Comparison of ENCODE assay signal across 9 cellular contexts in genomic region chr7:75989726-75990388, GRCh38. TPM values are rescaled to one million over a fixed set of nuclear protein-coding genes. Genes with fewer than 3 reads are reported as not detected.
DNase-seq lines count a peak whose midpoint lies in the region; ATAC-seq, FAIRE-seq and TF ChIP-seq lines count a peak whose summit lies in the region.
"Had no signal": no experiment of that assay in that cellular context is flagged by ENCODE, and none has a peak within 500 bp of the region (broad histone marks: within the 10 kb centered on the region; RNA-seq: fewer than 3 reads in every experiment).

No MANE protein-coding gene starts in this region.

- TF ChIP-seq CTCF in GM13977 (IDR thresholded peaks at IDR 0.05; ENCODE audit: extremely low read depth, insufficient read depth, missing control alignments), result no peak
- TF ChIP-seq CTCF in adrenal gland (IDR thresholded peaks at IDR 0.05), result no peak
- TF ChIP-seq CTCF in HepG2 (CRISPR knock-in tag; IDR thresholded peaks at IDR 0.05), result no peak

- H3K36me3 ChIP-seq in adrenal gland (replicated peaks in 1 of 2), result peaks cover 0 to 35% of the 10 kb centered on the region in 2 donors
- H3K36me3 ChIP-seq in HepG2 (replicated peaks in 1 of 2; ENCODE audit: control insufficient read depth in 1 of 2, insufficient read depth in 2 of 2, low read length in 2 of 2), result peaks cover 18 to 32% of the 10 kb centered on the region in 2 experiments; a peak in 4 of 5 replicates

- no peaks in the 10 kb centered on the region for H3K27me3 Mint-ChIP-seq in stimulated activated naive B cell treated with anti-CD40 and anti-IgM and Interleukin-4, amounts not matched to agents 10 μg/mL and 1 μg/mL and 100 μg/mL, for 72 hours

- POLR2A ChIA-PET in HepG2 (lab: Yijun Ruan, JAX), result no interaction called here

- DNase-seq in GM13977 (ENCODE audit: low spot score) (peak; percentile 56), adrenal gland (peak; percentile 68 to 95 (median 92)), HepG2 (ENCODE audit: low spot score) (peak; percentile 11), NCI-H1092 treated with DMSO at 0.1 percent for 48 hours (lab: John Stamatoyannopoulos, UW) (no peak)
- no peak for DNase-seq in stimulated activated naive B cell treated with anti-CD40 and anti-IgM and Interleukin-4, amounts not matched to agents 10 μg/mL and 1 μg/mL and 100 μg/mL, for 72 hours
- DNase-seq: DMS153, HFFc6 had no signal

- H3K9me3 ChIP-seq in adrenal gland (replicated peaks in 1 of 3) (no peaks in the 10 kb centered on the region), HepG2 (ENCODE audit: low read length) (no peaks in the 10 kb centered on the region)

- no peak overlapping the region for H2AFZ ChIP-seq in HepG2 (ENCODE audit: low read length)

- peak overlapping the region; percentile 63 for H3K27ac Mint-ChIP-seq in stimulated activated naive B cell treated with anti-CD40 and anti-IgM and Interleukin-4, amounts not matched to agents 10 μg/mL and 1 μg/mL and 100 μg/mL, for 72 hours
- H3K27ac Mint-ChIP-seq: HFFc6 had no signal

- H3K4me3 Mint-ChIP-seq in stimulated activated naive B cell treated with anti-CD40 and anti-IgM and Interleukin-4, amounts not matched to agents 10 μg/mL and 1 μg/mL and 100 μg/mL, for 72 hours, result peak overlapping the region in 1 of 2 donors; percentile 49
- H3K4me3 Mint-ChIP-seq: HFFc6 had no signal

- in situ Hi-C loops in GM13977 (cut with MboI; ENCODE audit: low pct_unique_long_range_greater_than_20kb, low sequenced_read_pairs, unreplicated experiment), result no loop called here
- in situ Hi-C loops in HepG2 (cut with HindIII; ENCODE audit: extremely low pct_ligation_motif_present, low pct_unique_long_range_greater_than_20kb), result no loop called here

- peak overlapping the region; percentile 50 to 98 (median 95) for H3K27ac ChIP-seq in adrenal gland
- H3K27ac ChIP-seq in HepG2 (ENCODE audit: extremely low read length, insufficient read depth, low read length), result no peak overlapping the region

- H3K4me2 ChIP-seq in HepG2 (ENCODE audit: low read depth, low read length), result no peak overlapping the region

- peaks cover 4% of the 10 kb centered on the region; the same call in 1 of the 2 replicates for H4K20me1 ChIP-seq in HepG2 (ENCODE audit: insufficient read depth, low read length)

- no TSS peak for BruUV-seq in HepG2 (replicated peaks; lab: Mats Ljungman, UMichigan)

- no peak for TF ChIP-seq EP300 in HepG2 (IDR thresholded peaks at IDR 0.05; ENCODE audit: low read depth in 2 of 2, low read length in 2 of 2)
- no peak for TF ChIP-seq EP300 in HepG2 (CRISPR knock-in tag; IDR thresholded peaks at IDR 0.05; ENCODE audit: borderline replicate concordance)

- CTCF ChIA-PET in HepG2 (lab: Yijun Ruan, JAX; ENCODE audit: low intra/inter-chr PET ratio, low total read pairs), result no interaction called here

- 46 to 56% (median 52%) methylated on average over 15 of the region's 15 CpGs for WGBS in adrenal gland, 4 donors
- 78% methylated on average over 15 of the region's 15 CpGs for WGBS in HepG2 (ENCODE audit: low lambda C conversion rate)

- peaks cover 34 to 43% of the 10 kb centered on the region in 2 donors for H3K4me1 Mint-ChIP-seq in stimulated activated naive B cell treated with anti-CD40 and anti-IgM and Interleukin-4, amounts not matched to agents 10 μg/mL and 1 μg/mL and 100 μg/mL, for 72 hours

- TF ChIP-seq POLR2A in adrenal gland (IDR thresholded peaks at IDR 0.05), result peak in 1 of 2 donors; percentile 67
- TF ChIP-seq POLR2A in HepG2 (IDR thresholded peaks at IDR 0.05; ENCODE audit: insufficient read depth in 1 of 2, low read depth in 2 of 2, low read length in 2 of 2), result no peak

- intact Hi-C loops in adrenal gland (cut with DNase I), result loop anchor here (5.0 to 10.0 kb wide), 3 partner anchors 73 to 115 kb away; partner anchors contain the start of genes POR (in 2 of the 2) and RHBDD2 (in 1 of the 2)
- intact Hi-C loops in HepG2 (cut with micrococcal nuclease; ENCODE audit: unreplicated experiment), result no loop called here

- peaks cover 27 to 43% of the 10 kb centered on the region in 2 donors for H3K36me3 Mint-ChIP-seq in stimulated activated naive B cell treated with anti-CD40 and anti-IgM and Interleukin-4, amounts not matched to agents 10 μg/mL and 1 μg/mL and 100 μg/mL, for 72 hours

- no peak for FAIRE-seq in HepG2 (lab: Jason Lieb, UNC)

- no peak overlapping the region for H3K9ac ChIP-seq in HepG2 (ENCODE audit: insufficient read depth, low read depth, low read length)

- H3K4me1 ChIP-seq in adrenal gland (replicated peaks in 1 of 2), result peaks cover 43 to 59% of the 10 kb centered on the region in 2 donors
- H3K4me1 ChIP-seq in HepG2 (ENCODE audit: insufficient read depth, low read length), result peaks cover 29% of the 10 kb centered on the region

- H3K9me3 Mint-ChIP-seq in stimulated activated naive B cell treated with anti-CD40 and anti-IgM and Interleukin-4, amounts not matched to agents 10 μg/mL and 1 μg/mL and 100 μg/mL, for 72 hours, result no peaks in the 10 kb centered on the region
- H3K9me3 Mint-ChIP-seq: HFFc6 had no signal

- ATAC-seq in HepG2 (no peak), GM18498 (IDR thresholded peaks at IDR 0.05; ENCODE audit: unreplicated experiment) (no peak), HG03457 (IDR thresholded peaks at IDR 0.05; ENCODE audit: unreplicated experiment) (no peak)
- no peak for ATAC-seq in stimulated activated naive B cell treated with anti-CD40 and anti-IgM and Interleukin-4, amounts not matched to agents 10 μg/mL and 1 μg/mL and 100 μg/mL, for 72 hours (replicated peaks)

- H3K79me2 ChIP-seq in HepG2 (ENCODE audit: insufficient read depth, low read length), result peaks cover 2% of the 10 kb centered on the region

- no peak overlapping the region for H3K4me3 ChIP-seq in adrenal gland
- no peak overlapping the region for H3K4me3 ChIP-seq in HepG2 (replicated peaks in 1 of 3; ENCODE audit: insufficient read depth in 1 of 3, low read depth in 2 of 3, low read length in 3 of 3)

- H3K27me3 ChIP-seq in adrenal gland, result no peaks in the 10 kb centered on the region
- H3K27me3 ChIP-seq in HepG2 (ENCODE audit: control insufficient read depth in 1 of 2, insufficient read depth in 2 of 2, low read length in 2 of 2), result no peaks in the 10 kb centered on the region

- TF ChIP-seq RAD21 in HepG2 (CRISPR knock-in tag; IDR thresholded peaks at IDR 0.05), result no peak

RNA-seq across cellular contexts. Expression of gene TMEM120A, which starts 4.5 kb away (rescaled TPM):
- total RNA-seq in adrenal gland (100 to 1,000 TPM in 4 of 8 donors, 10 to 100 TPM in 4; 51.4 to 277 (median 113) TPM), HepG2 (2016; rRNA removed; fragmentation: Illumina TruSeq; extraction: Trizol) (22.9 and 40.3 TPM in 2 replicates)
- polyA plus RNA-seq in adrenal gland (100 to 1,000 TPM; 197 to 260 (median 227) TPM), HepG2 (2011; rRNA removed) (102 and 116 TPM in 2 replicates)
- total RNA-seq in HepG2 (2016; cell fraction: cytosol; rRNA removed; fragmentation: Illumina TruSeq; extraction: Trizol; ENCODE audit: low read depth), result 31.6 and 36.7 TPM in 2 replicates
- total RNA-seq in HepG2 (2016; cell fraction: insoluble cytoplasmic fraction; rRNA removed; fragmentation: Illumina TruSeq; extraction: Trizol), result 26.0 and 40.4 TPM in 2 replicates
- total RNA-seq in HepG2 (2016; cell fraction: membrane; rRNA removed; fragmentation: Illumina TruSeq; extraction: Trizol), result 34.6 and 34.8 TPM in 2 replicates
- 31.7 and 39.9 TPM in 2 replicates for total RNA-seq in HepG2 (2016; cell fraction: nucleus; rRNA removed; fragmentation: Illumina TruSeq; extraction: Trizol)
- polyA plus RNA-seq in HepG2 (2011; cell fraction: cytosol; rRNA removed), result 81.9 and 91.9 TPM in 2 replicates
- polyA plus RNA-seq in HepG2 (2011; cell fraction: nucleus; rRNA removed), result 76.1 and 77.6 TPM in 2 replicates
- polyA plus RNA-seq in HepG2 (2012), result 41.2 and 57.5 TPM in 2 replicates
- polyA plus RNA-seq in HepG2 (2016; cell fraction: cytosol; fragmentation: Illumina TruSeq; extraction: Trizol; ENCODE audit: low read depth), result 78.5 and 88.6 TPM in 2 replicates
- polyA plus RNA-seq in HepG2 (2016; cell fraction: insoluble cytoplasmic fraction; fragmentation: Illumina TruSeq; extraction: Trizol; ENCODE audit: low read depth), result 64.8 and 69.3 TPM in 2 replicates
- polyA plus RNA-seq in HepG2 (2016; cell fraction: membrane; fragmentation: Illumina TruSeq; extraction: Trizol; ENCODE audit: low read depth), result 81.3 and 84.7 TPM in 2 replicates
- polyA plus RNA-seq in HepG2 (2016; cell fraction: nucleus; fragmentation: Illumina TruSeq; extraction: Trizol; ENCODE audit: insufficient read depth, low read depth), result 144 and 149 TPM in 2 replicates
- 97.0 and 238 TPM in 2 replicates for polyA minus RNA-seq in HepG2 (2011; rRNA and poly(A)+ RNA removed; ENCODE audit: low replicate concordance)
- polyA minus RNA-seq in HepG2 (2011; cell fraction: cytosol; rRNA and poly(A)+ RNA removed), result 32.4 and 39.8 TPM in 2 replicates
- 15.5 and 22.4 TPM in 2 replicates for polyA minus RNA-seq in HepG2 (2011; cell fraction: nucleus; rRNA and poly(A)+ RNA removed)

RNA-seq across cellular contexts. Expression of gene STYXL1, which starts 57.9 kb away (rescaled TPM):
- total RNA-seq in adrenal gland (10 to 100 TPM; 20.9 to 70.7 (median 41.9) TPM), HepG2 (2016; rRNA removed; fragmentation: Illumina TruSeq; extraction: Trizol) (23.9 and 28.0 TPM in 2 replicates)
- polyA plus RNA-seq in adrenal gland (10 to 100 TPM; 54.1 to 82.0 (median 64.2) TPM), HepG2 (2011; rRNA removed) (36.0 and 38.3 TPM in 2 replicates)
- 13.7 and 16.8 TPM in 2 replicates for total RNA-seq in HepG2 (2016; cell fraction: cytosol; rRNA removed; fragmentation: Illumina TruSeq; extraction: Trizol; ENCODE audit: low read depth)
- total RNA-seq in HepG2 (2016; cell fraction: insoluble cytoplasmic fraction; rRNA removed; fragmentation: Illumina TruSeq; extraction: Trizol), result 21.2 and 33.5 TPM in 2 replicates
- 15.6 and 15.7 TPM in 2 replicates for total RNA-seq in HepG2 (2016; cell fraction: membrane; rRNA removed; fragmentation: Illumina TruSeq; extraction: Trizol)
- total RNA-seq in HepG2 (2016; cell fraction: nucleus; rRNA removed; fragmentation: Illumina TruSeq; extraction: Trizol), result 13.0 and 16.7 TPM in 2 replicates
- polyA plus RNA-seq in HepG2 (2011; cell fraction: cytosol; rRNA removed), result 47.3 and 50.3 TPM in 2 replicates
- 19.1 and 23.0 TPM in 2 replicates for polyA plus RNA-seq in HepG2 (2011; cell fraction: nucleus; rRNA removed)
- 20.3 and 22.3 TPM in 2 replicates for polyA plus RNA-seq in HepG2 (2012)
- polyA plus RNA-seq in HepG2 (2016; cell fraction: cytosol; fragmentation: Illumina TruSeq; extraction: Trizol; ENCODE audit: low read depth), result 17.6 and 20.9 TPM in 2 replicates
- 42.1 and 47.6 TPM in 2 replicates for polyA plus RNA-seq in HepG2 (2016; cell fraction: insoluble cytoplasmic fraction; fragmentation: Illumina TruSeq; extraction: Trizol; ENCODE audit: low read depth)
- 19.0 and 20.3 TPM in 2 replicates for polyA plus RNA-seq in HepG2 (2016; cell fraction: membrane; fragmentation: Illumina TruSeq; extraction: Trizol; ENCODE audit: low read depth)
- 26.3 and 27.9 TPM in 2 replicates for polyA plus RNA-seq in HepG2 (2016; cell fraction: nucleus; fragmentation: Illumina TruSeq; extraction: Trizol; ENCODE audit: insufficient read depth, low read depth)
- 18.8 and 29.8 TPM in 2 replicates for polyA minus RNA-seq in HepG2 (2011; rRNA and poly(A)+ RNA removed; ENCODE audit: low replicate concordance)
- 7.5 and 9.2 TPM in 2 replicates for polyA minus RNA-seq in HepG2 (2011; cell fraction: cytosol; rRNA and poly(A)+ RNA removed)
- polyA minus RNA-seq in HepG2 (2011; cell fraction: nucleus; rRNA and poly(A)+ RNA removed), result 8.9 and 10.7 TPM in 2 replicates

RNA-seq across cellular contexts. Expression of gene MDH2, which starts 58.0 kb away (rescaled TPM):
- total RNA-seq in adrenal gland (100 to 1,000 TPM; 153 to 359 (median 226) TPM), HepG2 (2016; rRNA removed; fragmentation: Illumina TruSeq; extraction: Trizol) (90.3 and 107 TPM in 2 replicates)
- polyA plus RNA-seq in adrenal gland (100 to 1,000 TPM in 1 of 3 donors, 10 to 100 TPM in 2; 42.5 to 284 (median 60.3) TPM), HepG2 (2011; rRNA removed) (81.4 and 90.1 TPM in 2 replicates)
- 35.9 and 38.8 TPM in 2 replicates for total RNA-seq in HepG2 (2016; cell fraction: cytosol; rRNA removed; fragmentation: Illumina TruSeq; extraction: Trizol; ENCODE audit: low read depth)
- 93.0 and 94.6 TPM in 2 replicates for total RNA-seq in HepG2 (2016; cell fraction: insoluble cytoplasmic fraction; rRNA removed; fragmentation: Illumina TruSeq; extraction: Trizol)
- 44.2 and 48.6 TPM in 2 replicates for total RNA-seq in HepG2 (2016; cell fraction: membrane; rRNA removed; fragmentation: Illumina TruSeq; extraction: Trizol)
- total RNA-seq in HepG2 (2016; cell fraction: nucleus; rRNA removed; fragmentation: Illumina TruSeq; extraction: Trizol), result 45.4 and 53.0 TPM in 2 replicates
- polyA plus RNA-seq in HepG2 (2011; cell fraction: cytosol; rRNA removed), result 48.1 and 61.9 TPM in 2 replicates
- polyA plus RNA-seq in HepG2 (2011; cell fraction: nucleus; rRNA removed), result 51.2 and 52.4 TPM in 2 replicates
- polyA plus RNA-seq in HepG2 (2012), result 126 and 145 TPM in 2 replicates
- polyA plus RNA-seq in HepG2 (2016; cell fraction: cytosol; fragmentation: Illumina TruSeq; extraction: Trizol; ENCODE audit: low read depth), result 80.9 and 96.5 TPM in 2 replicates
- polyA plus RNA-seq in HepG2 (2016; cell fraction: insoluble cytoplasmic fraction; fragmentation: Illumina TruSeq; extraction: Trizol; ENCODE audit: low read depth), result 203 and 256 TPM in 2 replicates
- polyA plus RNA-seq in HepG2 (2016; cell fraction: membrane; fragmentation: Illumina TruSeq; extraction: Trizol; ENCODE audit: low read depth), result 77.6 and 81.5 TPM in 2 replicates
- polyA plus RNA-seq in HepG2 (2016; cell fraction: nucleus; fragmentation: Illumina TruSeq; extraction: Trizol; ENCODE audit: insufficient read depth, low read depth), result 113 and 123 TPM in 2 replicates
- 189 and 195 TPM in 2 replicates for polyA minus RNA-seq in HepG2 (2011; rRNA and poly(A)+ RNA removed; ENCODE audit: low replicate concordance)
- polyA minus RNA-seq in HepG2 (2011; cell fraction: cytosol; rRNA and poly(A)+ RNA removed), result 86.4 and 103 TPM in 2 replicates
- 29.9 and 37.8 TPM in 2 replicates for polyA minus RNA-seq in HepG2 (2011; cell fraction: nucleus; rRNA and poly(A)+ RNA removed)

Comparison
In these comparisons a context has a peak if more than half of its experiments do, and no peak if none do; other contexts are left out.
1. DNase-seq: peak in GM13977 (single experiment), adrenal gland (7 of 7) and HepG2 (single experiment); none in stimulated activated naive B cell treated with anti-CD40 and anti-IgM and Interleukin-4, amounts not matched to agents 10 μg/mL and 1 μg/mL and 100 μg/mL, for 72 hours (single experiment) and NCI-H1092 treated with DMSO at 0.1 percent for 48 hours (single experiment).